ENCODE assay signal across 10 cellular contexts in genomic region chr16:89411335-89411850, GRCh38.
A peak's percentile ranks its signal among the peaks of the same experiment; 100 is the strongest.
DNase-seq lines count a peak whose midpoint lies in the region; ATAC-seq lines count a peak whose summit lies in the region.
"Had no signal": no experiment of that assay in that cellular context is flagged by ENCODE, and none has a peak within 500 bp of the region (broad histone marks: within the 10 kb centered on the region; RNA-seq: fewer than 3 reads in every experiment).

No MANE protein-coding gene starts in this region.

- H3K4me2 ChIP-seq in trophoblast cell (ENCODE audit: low read length), result no peak overlapping the region

- no CpG with 5 or more reads among the region's 10 CpGs for WGBS in trophoblast cell (ENCODE audit: extremely low coverage, insufficient coverage, insufficient read length)

- H4K8ac ChIP-seq in trophoblast cell (ENCODE audit: low read depth, low read length), result no peak overlapping the region

- peak in 1 of 5 donors; percentile 23 for DNase-seq in CD4-positive, alpha-beta memory T cell
- no peak for DNase-seq in T-helper 17 cell
- no peak for DNase-seq in epithelial cell of prostate (ENCODE audit: low read depth, low spot score)
- no peak for DNase-seq in trophoblast cell
- no peak for DNase-seq in GM19238 (ENCODE audit: insufficient read length, low spot score)
- DNase-seq in SIG-M5 treated with dmso at 0.1 percent for 504 hours (lab: John Stamatoyannopoulos, UW; ENCODE audit: unreplicated experiment), result no peak
- DNase-seq in HuH-7 (ENCODE audit: low spot score), result no peak
- DNase-seq: activated CD4-positive, alpha-beta T cell treated with anti-CD3 and anti-CD28 coated beads for 1 hour; DMS79 treated with DMSO at 0.1 percent for 48 hours had no signal

- no peak overlapping the region for H4K12ac ChIP-seq in trophoblast cell (ENCODE audit: low read depth, low read length)

- peaks cover 33% of the 10 kb centered on the region for H3K79me2 ChIP-seq in trophoblast cell (ENCODE audit: control insufficient read depth, insufficient read depth, low read length, poor library complexity)

- POLR2A ChIA-PET in CD4-positive, alpha-beta memory T cell (lab: Charles Lee; ENCODE audit: partially characterized antibody), result interaction anchor here (1.4 to 4.0 kb wide), 3 partner anchors 9 to 78 kb away, joined by 4 to 31 read pairs (median 16); partner anchors contain the start of gene ANKRD11

- H3K9me3 Mint-ChIP-seq in CD4-positive, alpha-beta memory T cell, result no peaks in the 10 kb centered on the region

- peak overlapping the region; percentile 75 for H3K4ac ChIP-seq in trophoblast cell (ENCODE audit: low read depth, low read length)

- peaks cover 57 to 92% (median 78%) of the 10 kb centered on the region in 4 donors for H3K4me1 Mint-ChIP-seq in CD4-positive, alpha-beta memory T cell
- H3K4me1 Mint-ChIP-seq in T-helper 17 cell, result peaks cover 71% of the 10 kb centered on the region

- H4K91ac ChIP-seq in trophoblast cell (ENCODE audit: low read depth, low read length), result no peak overlapping the region

- no peak overlapping the region for H3K23ac ChIP-seq in trophoblast cell (ENCODE audit: low read length)

- H3K4me1 ChIP-seq in CD4-positive, alpha-beta memory T cell (ENCODE audit: insufficient read depth, low read length), result peaks cover 93% of the 10 kb centered on the region
- H3K4me1 ChIP-seq in trophoblast cell (ENCODE audit: control insufficient read depth in 1 of 2, insufficient read depth in 2 of 2, low read length in 2 of 2), result peaks cover 25 to 41% of the 10 kb centered on the region in 2 experiments

- H3K4me3 ChIP-seq in CD4-positive, alpha-beta memory T cell (ENCODE audit: low read length in 2 of 2), result no peak overlapping the region
- no peak overlapping the region for H3K4me3 ChIP-seq in trophoblast cell (ENCODE audit: low read depth, low read length)

- ATAC-seq in T-helper 17 cell, result no peak
- ATAC-seq in HG03108 (IDR thresholded peaks at IDR 0.05; ENCODE audit: unreplicated experiment), result no peak

- no peak overlapping the region for H2BK5ac ChIP-seq in trophoblast cell (ENCODE audit: low read depth, low read length, poor library complexity)

- CTCF ChIA-PET in CD4-positive, alpha-beta memory T cell (lab: Charles Lee; ENCODE audit: partially characterized antibody), result interaction anchor here (1.1 to 1.4 kb wide), 3 partner anchors 77 to 95 kb away, joined by 3 read pairs; no protein-coding TSS in a partner anchor

- no peaks in the 10 kb centered on the region for H3K27me3 ChIP-seq in CD4-positive, alpha-beta memory T cell (ENCODE audit: insufficient read depth, low read length)
- no peaks in the 10 kb centered on the region for H3K27me3 ChIP-seq in trophoblast cell (ENCODE audit: insufficient read depth, low read length)

- H2AK5ac ChIP-seq in trophoblast cell (ENCODE audit: low read length), result no peak overlapping the region

- peak overlapping the region; percentile 45 for H3K27ac ChIP-seq in CD4-positive, alpha-beta memory T cell (ENCODE audit: low read depth, low read length)
- H3K27ac ChIP-seq in epithelial cell of prostate (peak overlapping the region; percentile 67), trophoblast cell (ENCODE audit: low read depth, low read length) (no peak overlapping the region)

- H3K9me3 ChIP-seq in CD4-positive, alpha-beta memory T cell (ENCODE audit: control insufficient read depth in 1 of 2, low read length in 2 of 2), result no peaks in the 10 kb centered on the region
- H3K9me3 ChIP-seq in T-helper 17 cell (ENCODE audit: control insufficient read depth, low read length, poor library complexity, severe bottlenecking) (no peaks in the 10 kb centered on the region), trophoblast cell (ENCODE audit: insufficient read depth, low read depth, low read length) (no peaks in the 10 kb centered on the region)

- no peak overlapping the region for H2BK120ac ChIP-seq in trophoblast cell (ENCODE audit: insufficient read depth, low read length, poor library complexity)

- H3K36me3 Mint-ChIP-seq in CD4-positive, alpha-beta memory T cell, result peaks cover 0 to 22% of the 10 kb centered on the region in 2 donors
- no peaks in the 10 kb centered on the region for H3K36me3 Mint-ChIP-seq in T-helper 17 cell (ENCODE audit: low read depth)

- intact Hi-C loops in CD4-positive, alpha-beta memory T cell (cut with micrococcal nuclease), result no loop called here

- no peaks in the 10 kb centered on the region for H3K27me3 Mint-ChIP-seq in CD4-positive, alpha-beta memory T cell
- no peaks in the 10 kb centered on the region for H3K27me3 Mint-ChIP-seq in T-helper 17 cell

- no peaks in the 10 kb centered on the region for H3K36me3 ChIP-seq in CD4-positive, alpha-beta memory T cell (ENCODE audit: insufficient read depth, low read length)
- peaks cover 0 to 3% of the 10 kb centered on the region in 2 experiments for H3K36me3 ChIP-seq in trophoblast cell (ENCODE audit: control insufficient read depth in 1 of 2, insufficient read depth in 2 of 2, low read length in 2 of 2)

- H3K79me1 ChIP-seq in trophoblast cell (ENCODE audit: low read length), result no peaks in the 10 kb centered on the region

- no peak overlapping the region for H3K18ac ChIP-seq in trophoblast cell (ENCODE audit: low read length)

- peak overlapping the region; percentile 10 to 84 (median 68) for H3K4me3 Mint-ChIP-seq in CD4-positive, alpha-beta memory T cell
- H3K4me3 Mint-ChIP-seq in T-helper 17 cell, result peak overlapping the region; percentile 86

- no peak overlapping the region for H2AFZ ChIP-seq in trophoblast cell (ENCODE audit: insufficient read depth, low read length, poor library complexity)

- H3K9ac ChIP-seq in trophoblast cell (ENCODE audit: low read length), result no peak overlapping the region

- H3K14ac ChIP-seq in trophoblast cell (ENCODE audit: low read length), result no peak overlapping the region

- no peak overlapping the region for H2BK12ac ChIP-seq in trophoblast cell (ENCODE audit: low read length)

- peak overlapping the region; percentile 88 to 97 (median 95) for H3K27ac Mint-ChIP-seq in CD4-positive, alpha-beta memory T cell
- peak overlapping the region; percentile 96 for H3K27ac Mint-ChIP-seq in T-helper 17 cell
